1 cellular context compared by ENCODE assay signal in genomic region chr1:16613185-16614147, GRCh38.
TF ChIP-seq lines count a peak whose summit lies in the region.

NBPF1 (minus strand) TSS chr1:16613564.

TF ChIP-seq in HepG2, 621 proteins besides CTCF, POLR2A, EP300 and RAD21 (continued from another document and continues in another):
- TF ChIP-seq ARID4A (CRISPR knock-in tag; IDR thresholded peaks at IDR 0.05; ENCODE audit: borderline replicate concordance) (peak; percentile 99), TFDP1 (CRISPR knock-in tag; IDR thresholded peaks at IDR 0.05; ENCODE audit: borderline replicate concordance) (peak; percentile 96), ZNF766 (CRISPR knock-in tag; IDR thresholded peaks at IDR 0.05; ENCODE audit: borderline replicate concordance) (peak; percentile 92; the same call in 1 of the 2 replicates), THAP11 (CRISPR knock-in tag; IDR thresholded peaks at IDR 0.05) (peak; percentile 85), SMAD1 (CRISPR knock-in tag; IDR thresholded peaks at IDR 0.05; ENCODE audit: borderline replicate concordance, low read depth) (peak; percentile 100), HCFC1 (IDR thresholded peaks at IDR 0.05; ENCODE audit: low read depth, low read length) (peak; percentile 39), ZNF563 (CRISPR knock-in tag; IDR thresholded peaks at IDR 0.05) (peak; percentile 99), ZNF792 (CRISPR knock-in tag; IDR thresholded peaks at IDR 0.05) (peak; percentile 95), IKZF4 (CRISPR knock-in tag; IDR thresholded peaks at IDR 0.05; ENCODE audit: borderline replicate concordance, low read depth, not compliant biosample characterization) (peak; percentile 98), ZNF232 (CRISPR knock-in tag; IDR thresholded peaks at IDR 0.05; ENCODE audit: borderline replicate concordance) (peak; percentile 51), SIN3A (IDR thresholded peaks at IDR 0.05; ENCODE audit: borderline replicate concordance, low read depth, low read length) (peak; percentile 94), GATAD1 (CRISPR knock-in tag; IDR thresholded peaks at IDR 0.05) (peak; percentile 88), NR0B2 (CRISPR knock-in tag; IDR thresholded peaks at IDR 0.05) (peak; percentile 40), ETV6 (CRISPR knock-in tag; conservative IDR thresholded peaks at IDR 0.05) (peak; percentile 88), GABPB1 (CRISPR knock-in tag; IDR thresholded peaks at IDR 0.05) (peak; percentile 85; the same call in 1 of the 2 replicates), PITX1 (CRISPR knock-in tag; IDR thresholded peaks at IDR 0.05) (peak; percentile 75), U2AF1 (optimal IDR thresholded peaks at IDR 0.05; ENCODE audit: low read depth, low read length) (peak; percentile 98), ZNF33A (CRISPR knock-in tag; IDR thresholded peaks at IDR 0.05; ENCODE audit: borderline replicate concordance) (no peak), NFYB (CRISPR knock-in tag; IDR thresholded peaks at IDR 0.05) (peak; percentile 63), ZNF567 (CRISPR knock-in tag; IDR thresholded peaks at IDR 0.05; ENCODE audit: borderline replicate concordance) (peak; percentile 100), TGIF2 (CRISPR knock-in tag; IDR thresholded peaks at IDR 0.05) (peak; percentile 99), MED8 (CRISPR knock-in tag; IDR thresholded peaks at IDR 0.05; ENCODE audit: insufficient replicate concordance) (peak; percentile 91), ZNF138 (CRISPR knock-in tag; IDR thresholded peaks at IDR 0.05; ENCODE audit: low read depth) (peak; percentile 98; the same call in 1 of the 2 replicates), SKI (IDR thresholded peaks at IDR 0.05; ENCODE audit: partially characterized antibody) (peak; percentile 31), YEATS2 (CRISPR knock-in tag; IDR thresholded peaks at IDR 0.05; ENCODE audit: borderline replicate concordance) (peak; percentile 88; the same call in 1 of the 2 replicates), BRD4 (CRISPR knock-in tag; IDR thresholded peaks at IDR 0.05) (peak; percentile 89), HOMEZ (CRISPR knock-in tag; IDR thresholded peaks at IDR 0.05; ENCODE audit: low read depth) (peak; percentile 76), IRF9 (CRISPR knock-in tag; IDR thresholded peaks at IDR 0.05; ENCODE audit: borderline replicate concordance) (peak; percentile 100), ZNF44 (CRISPR knock-in tag; IDR thresholded peaks at IDR 0.05) (peak; percentile 99), FOXP4 (CRISPR knock-in tag; IDR thresholded peaks at IDR 0.05) (peak; percentile 66; the same call in 1 of the 2 replicates), ZNF589 (CRISPR knock-in tag; conservative IDR thresholded peaks at IDR 0.05) (no peak), ZNF687 (CRISPR knock-in tag; IDR thresholded peaks at IDR 0.05) (peak; percentile 96), FOSL1 (CRISPR knock-in tag; IDR thresholded peaks at IDR 0.05; ENCODE audit: borderline replicate concordance) (peak; percentile 57), FOXJ3 (CRISPR knock-in tag; IDR thresholded peaks at IDR 0.05; ENCODE audit: borderline replicate concordance) (peak; percentile 78), HIVEP1 (CRISPR knock-in tag; IDR thresholded peaks at IDR 0.05) (peak; percentile 94), CENPBD1 (CRISPR knock-in tag; IDR thresholded peaks at IDR 0.05; ENCODE audit: borderline replicate concordance, low read depth) (no peak), HBP1 (CRISPR knock-in tag; IDR thresholded peaks at IDR 0.05; ENCODE audit: low read depth) (peak; percentile 92), SKIL (CRISPR knock-in tag; IDR thresholded peaks at IDR 0.05; ENCODE audit: borderline replicate concordance) (no peak), FOXP1 (IDR thresholded peaks at IDR 0.05) (no peak), FOXP1 (CRISPR knock-in tag; IDR thresholded peaks at IDR 0.05) (no peak), ZNF674 (CRISPR knock-in tag; IDR thresholded peaks at IDR 0.05; ENCODE audit: low read depth) (peak; percentile 99; the same call in 1 of the 2 replicates), PPARG (CRISPR knock-in tag; conservative IDR thresholded peaks at IDR 0.05) (peak; percentile 45), NR2F1 (CRISPR knock-in tag; IDR thresholded peaks at IDR 0.05) (peak; percentile 26 to 62; a peak in 3 of 4 replicates), POLR2G (IDR thresholded peaks at IDR 0.05; ENCODE audit: low read depth, low read length) (peak; percentile 98), ZZZ3 (CRISPR knock-in tag; IDR thresholded peaks at IDR 0.05; ENCODE audit: borderline replicate concordance) (peak; percentile 94)
